16 cellular contexts compared by ENCODE assay signal in the genomic region with DNA sequence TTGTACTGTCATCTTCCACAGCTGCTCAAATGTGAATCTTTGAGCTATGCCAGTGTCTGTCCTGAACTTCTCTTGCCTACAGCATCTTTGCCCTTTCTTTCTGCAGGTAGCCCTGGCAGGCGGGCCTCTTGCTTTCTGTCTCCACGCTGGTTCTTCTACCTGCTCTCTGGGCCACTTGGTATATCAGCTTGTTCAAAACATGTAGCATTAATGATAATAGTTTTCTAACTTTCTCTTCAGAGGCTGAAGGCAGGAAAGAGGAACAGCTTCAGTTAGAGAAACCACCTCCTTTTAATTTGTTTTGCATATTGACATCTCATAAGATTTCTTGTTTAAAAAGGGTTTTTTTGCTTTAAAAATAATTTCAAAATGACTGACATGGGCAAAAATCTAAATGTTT. TPM values are rescaled to one million over a fixed set of nuclear protein-coding genes. Genes with fewer than 3 reads are reported as not detected.
DNase-seq lines count a peak whose midpoint lies in the region; ATAC-seq, FAIRE-seq and TF ChIP-seq lines count a peak whose summit lies in the region.
"Had no signal": no experiment of that assay in that cellular context is flagged by ENCODE, and none has a peak within 500 bp of the region (broad histone marks: within the 10 kb centered on the region; RNA-seq: fewer than 3 reads in every experiment).

No MANE protein-coding gene starts in this region.

- no peaks in the 10 kb centered on the region for H4K20me1 ChIP-seq in Loucy (ENCODE audit: insufficient read depth, low read length, poor library complexity, severe bottlenecking)

- POLR2A ChIA-PET in activated CD4-positive, alpha-beta T cell treated with anti-CD3 and anti-CD28 coated beads, Interleukin-2, amount 10 ng/mL, durations not matched to agents 7 days and 5 days (lab: Charles Lee) = no interaction called here

- H3K4me3 Mint-ChIP-seq in activated CD4-positive, alpha-beta T cell treated with anti-CD3 and anti-CD28 coated beads, Interleukin-2, amount 10 ng/mL, durations not matched to agents 7 days and 5 days = peak overlapping the region; percentile 18
- H3K4me3 Mint-ChIP-seq in central memory CD8-positive, alpha-beta T cell = peak overlapping the region; percentile 68
- peak overlapping the region; percentile 85 to 94 for H3K4me3 Mint-ChIP-seq in stimulated activated naive B cell treated with anti-CD40 and anti-IgM and Interleukin-4, amounts not matched to agents 10 μg/mL and 1 μg/mL and 100 μg/mL, for 72 hours
- H3K4me3 Mint-ChIP-seq: mesothelial cell of epicardium had no signal

- H3K79me2 ChIP-seq in Loucy (ENCODE audit: insufficient read depth, low read length) = no peaks in the 10 kb centered on the region

- CTCF ChIA-PET in activated CD4-positive, alpha-beta T cell treated with anti-CD3 and anti-CD28 coated beads, Interleukin-2, amount 10 ng/mL, durations not matched to agents 7 days and 5 days (lab: Charles Lee) = interaction anchor here (0.8 kb wide), 1 partner anchor 25 kb away, joined by 5 read pairs; no protein-coding TSS in a partner anchor

- no peaks in the 10 kb centered on the region for H3K9me2 ChIP-seq in Loucy (replicated peaks; ENCODE audit: low read depth, low read length)

- TF ChIP-seq POLR2A in thyroid gland (IDR thresholded peaks at IDR 0.05) = no peak
- TF ChIP-seq POLR2A in H54 (IDR thresholded peaks at IDR 0.05; ENCODE audit: low read depth, low read length) = no peak

- peaks cover 3% of the 10 kb centered on the region for H3K36me3 Mint-ChIP-seq in activated CD4-positive, alpha-beta T cell treated with anti-CD3 and anti-CD28 coated beads, Interleukin-2, amount 10 ng/mL, durations not matched to agents 7 days and 5 days (ENCODE audit: low read depth)
- H3K36me3 Mint-ChIP-seq in central memory CD8-positive, alpha-beta T cell (ENCODE audit: insufficient read depth) = peaks cover 2% of the 10 kb centered on the region
- no peaks in the 10 kb centered on the region for H3K36me3 Mint-ChIP-seq in stimulated activated naive B cell treated with anti-CD40 and anti-IgM and Interleukin-4, amounts not matched to agents 10 μg/mL and 1 μg/mL and 100 μg/mL, for 72 hours
- H3K36me3 Mint-ChIP-seq: mesothelial cell of epicardium had no signal

- H3F3A ChIP-seq in Loucy (ENCODE audit: low read depth) = peaks cover 3% of the 10 kb centered on the region; the same call in 1 of the 2 replicates

- TF ChIP-seq CTCF in Loucy (conservative IDR thresholded peaks at IDR 0.05; ENCODE audit: low read length) (no peak), thyroid gland (IDR thresholded peaks at IDR 0.05) (no peak)

- H3K36me3 ChIP-seq in Loucy (ENCODE audit: insufficient read depth, low read length) = no peaks in the 10 kb centered on the region
- H3K36me3 ChIP-seq in thyroid gland = no peaks in the 10 kb centered on the region

- H3K4me3 ChIP-seq in Loucy (ENCODE audit: low read length, poor library complexity, severe bottlenecking) = peak overlapping the region; percentile 71
- no peak overlapping the region for H3K4me3 ChIP-seq in thyroid gland (replicated peaks in 1 of 3)
- H3K4me3 ChIP-seq: body of pancreas, SK-N-MC had no signal

- H3K9me3 ChIP-seq in Loucy (ENCODE audit: insufficient read depth, low read depth, low read length) (no peaks in the 10 kb centered on the region), thyroid gland (no peaks in the 10 kb centered on the region)
- H3K9me3 ChIP-seq: body of pancreas had no signal

- peaks cover 46% of the 10 kb centered on the region for H3K4me1 Mint-ChIP-seq in activated CD4-positive, alpha-beta T cell treated with anti-CD3 and anti-CD28 coated beads, Interleukin-2, amount 10 ng/mL, durations not matched to agents 7 days and 5 days
- peaks cover 34% of the 10 kb centered on the region for H3K4me1 Mint-ChIP-seq in central memory CD8-positive, alpha-beta T cell
- peaks cover 29 to 49% of the 10 kb centered on the region in 2 donors for H3K4me1 Mint-ChIP-seq in stimulated activated naive B cell treated with anti-CD40 and anti-IgM and Interleukin-4, amounts not matched to agents 10 μg/mL and 1 μg/mL and 100 μg/mL, for 72 hours

- intact Hi-C loops in thyroid gland (cut with DNase I) = no loop called here

- no peaks in the 10 kb centered on the region for H3K27me3 Mint-ChIP-seq in activated CD4-positive, alpha-beta T cell treated with anti-CD3 and anti-CD28 coated beads, Interleukin-2, amount 10 ng/mL, durations not matched to agents 7 days and 5 days
- H3K27me3 Mint-ChIP-seq in central memory CD8-positive, alpha-beta T cell = no peaks in the 10 kb centered on the region
- no peaks in the 10 kb centered on the region for H3K27me3 Mint-ChIP-seq in stimulated activated naive B cell treated with anti-CD40 and anti-IgM and Interleukin-4, amounts not matched to agents 10 μg/mL and 1 μg/mL and 100 μg/mL, for 72 hours

- H3K4me2 ChIP-seq in Loucy (ENCODE audit: low read depth, low read length, poor library complexity, severe bottlenecking) = peak overlapping the region; percentile 69

- H3K4me1 ChIP-seq in Loucy (ENCODE audit: insufficient read depth, low read length, poor library complexity, severe bottlenecking) = peaks cover 51% of the 10 kb centered on the region
- H3K4me1 ChIP-seq in thyroid gland = peaks cover 0 to 5% of the 10 kb centered on the region in 2 donors

- H3K9ac ChIP-seq in Loucy (ENCODE audit: low read depth, low read length, poor library complexity, severe bottlenecking) = peak overlapping the region; percentile 70

- no peaks in the 10 kb centered on the region for H3K9me3 Mint-ChIP-seq in activated CD4-positive, alpha-beta T cell treated with anti-CD3 and anti-CD28 coated beads, Interleukin-2, amount 10 ng/mL, durations not matched to agents 7 days and 5 days
- H3K9me3 Mint-ChIP-seq in central memory CD8-positive, alpha-beta T cell = no peaks in the 10 kb centered on the region
- no peaks in the 10 kb centered on the region for H3K9me3 Mint-ChIP-seq in stimulated activated naive B cell treated with anti-CD40 and anti-IgM and Interleukin-4, amounts not matched to agents 10 μg/mL and 1 μg/mL and 100 μg/mL, for 72 hours
- H3K9me3 Mint-ChIP-seq: mesothelial cell of epicardium had no signal

- H3K27ac Mint-ChIP-seq in activated CD4-positive, alpha-beta T cell treated with anti-CD3 and anti-CD28 coated beads, Interleukin-2, amount 10 ng/mL, durations not matched to agents 7 days and 5 days = peak overlapping the region; percentile 21
- peak overlapping the region; percentile 60 for H3K27ac Mint-ChIP-seq in central memory CD8-positive, alpha-beta T cell (ENCODE audit: low read depth)
- H3K27ac Mint-ChIP-seq in stimulated activated naive B cell treated with anti-CD40 and anti-IgM and Interleukin-4, amounts not matched to agents 10 μg/mL and 1 μg/mL and 100 μg/mL, for 72 hours = peak overlapping the region; percentile 78
- H3K27ac Mint-ChIP-seq: mesothelial cell of epicardium had no signal

- no peak for FAIRE-seq in H54 (lab: Jason Lieb, UNC)
- FAIRE-seq: H1 had no signal

- 92 to 95% methylated on average over 2 of the region's 2 CpGs for WGBS in thyroid gland, 2 donors

- H3K27ac ChIP-seq in thyroid gland = no peak overlapping the region
- H3K27ac ChIP-seq: epithelial cell of prostate, SK-N-MC had no signal

- H3K27me3 ChIP-seq in Loucy (ENCODE audit: insufficient read depth, low read length, poor library complexity, severe bottlenecking) (no peaks in the 10 kb centered on the region), thyroid gland (no peaks in the 10 kb centered on the region)
- H3K27me3 ChIP-seq: body of pancreas had no signal

- 0 out of 2 replicates have a peak overlapping the region, but pooled peaks have one; percentile 74 for H2AFZ ChIP-seq in Loucy (ENCODE audit: low read length)

- DNase-seq in activated CD4-positive, alpha-beta T cell treated with anti-CD3 and anti-CD28 coated beads, Interleukin-2, amount 10 ng/mL, durations not matched to agents 7 days and 5 days = no peak
- DNase-seq in activated CD4-positive, alpha-beta T cell treated with anti-CD3 and anti-CD28 coated beads for 1 hour = no peak
- no peak for DNase-seq in central memory CD8-positive, alpha-beta T cell (ENCODE audit: low spot score in 2 of 2)
- DNase-seq in stimulated activated naive B cell treated with anti-CD40 and anti-IgM and Interleukin-4, amounts not matched to agents 10 μg/mL and 1 μg/mL and 100 μg/mL, for 72 hours = no peak
- DNase-seq in thyroid gland (no peak), NCI-H345 (lab: John Stamatoyannopoulos, UW) (no peak), H54 (ENCODE audit: insufficient read length, low spot score) (no peak)
- DNase-seq: activated CD8-positive, alpha-beta memory T cell treated with anti-CD3 and anti-CD28 coated beads for 24 hours; body of pancreas; GF-D8; NCI-H524 had no signal

- ATAC-seq in central memory CD8-positive, alpha-beta T cell (replicated peaks; ENCODE audit: extremely low read depth, poor library complexity, severe bottlenecking) = no peak
- peak; percentile 58 to 71 for ATAC-seq in stimulated activated naive B cell treated with anti-CD40 and anti-IgM and Interleukin-4, amounts not matched to agents 10 μg/mL and 1 μg/mL and 100 μg/mL, for 72 hours (replicated peaks)
- ATAC-seq: body of pancreas had no signal

RNA-seq across cellular contexts. Expression of a gene that starts 0.9 kb away (rescaled TPM):
- total RNA-seq in activated CD4-positive, alpha-beta T cell treated with anti-CD3 and anti-CD28 coated beads, Interleukin-2, amount 10 ng/mL, durations not matched to agents 7 days and 5 days = 1 to 10 TPM; 1.1 to 1.3 TPM
- 10 to 100 TPM; 19.9 to 66.5 (median 38.3) TPM for total RNA-seq in thyroid gland
- total RNA-seq: H1, mesothelial cell of epicardium had no signal

Comparison
In these comparisons a context has a peak if more than half of its experiments do, and no peak if none do; other contexts are left out.
1. H3K27ac Mint-ChIP-seq: peak in every context shown above with its lines; median percentile 78 in stimulated activated naive B cell treated with anti-CD40 and anti-IgM and Interleukin-4, amounts not matched to agents 10 μg/mL and 1 μg/mL and 100 μg/mL, for 72 hours; 60 in central memory CD8-positive, alpha-beta T cell; 21 in activated CD4-positive, alpha-beta T cell treated with anti-CD3 and anti-CD28 coated beads, Interleukin-2, amount 10 ng/mL, durations not matched to agents 7 days and 5 days.
2. H3K4me3 Mint-ChIP-seq: peak in every context shown above with its lines; median percentile 90 in stimulated activated naive B cell treated with anti-CD40 and anti-IgM and Interleukin-4, amounts not matched to agents 10 μg/mL and 1 μg/mL and 100 μg/mL, for 72 hours; 68 in central memory CD8-positive, alpha-beta T cell; 18 in activated CD4-positive, alpha-beta T cell treated with anti-CD3 and anti-CD28 coated beads, Interleukin-2, amount 10 ng/mL, durations not matched to agents 7 days and 5 days.
3. RNA of a gene that starts 0.9 kb away (total RNA-seq): 19.9 to 66.5 TPM in thyroid gland; 1.1 to 1.3 TPM in activated CD4-positive, alpha-beta T cell treated with anti-CD3 and anti-CD28 coated beads, Interleukin-2, amount 10 ng/mL, durations not matched to agents 7 days and 5 days; every median in the first group is over 4 times any median in the second.